26 cellular contexts compared by ENCODE assay signal in the genomic region with DNA sequence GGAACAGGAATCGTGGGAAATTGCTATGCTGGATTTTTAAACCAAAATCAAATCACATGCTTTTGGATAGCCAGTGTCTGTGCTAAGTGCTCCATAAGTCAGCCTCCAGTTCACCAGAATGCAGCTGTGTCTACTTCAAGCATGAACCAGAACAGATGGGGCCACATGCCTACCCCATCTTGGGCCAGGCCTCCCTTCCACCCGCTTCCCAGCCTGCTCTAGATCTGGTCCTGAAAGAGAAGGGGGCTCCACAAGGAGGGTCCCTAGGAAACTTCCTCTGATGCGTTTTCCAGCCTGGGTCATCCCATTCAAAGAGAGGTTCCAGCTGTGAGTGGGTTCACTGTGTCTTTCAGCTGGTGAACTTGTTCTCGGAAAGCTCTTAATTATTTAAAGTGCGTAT.
DNase-seq lines count a peak whose midpoint lies in the region; ATAC-seq and TF ChIP-seq lines count a peak whose summit lies in the region.
"Had no signal": no experiment of that assay in that cellular context is flagged by ENCODE, and none has a peak within 500 bp of the region (broad histone marks: within the 10 kb centered on the region; RNA-seq: fewer than 3 reads in every experiment).

No MANE protein-coding gene starts in this region.

- DNase-seq in right atrium auricular region (ENCODE audit: low spot score) (peak; percentile 23), heart right ventricle (no peak), islet precursor cell (peak; percentile 21), vagina (ENCODE audit: extremely low spot score in 2 of 2) (peak; percentile 16 to 52), mesothelial cell of epicardium (ENCODE audit: low spot score in 2 of 2, unreplicated experiment in 2 of 2) (no peak), SW480 (ENCODE audit: low spot score) (no peak)
- DNase-seq in activated CD4-positive, alpha-beta T cell treated with anti-CD3 and anti-CD28 coated beads for 4 hours: no peak
- DNase-seq: 8988T; ACHN; BE2C; C1 segment of cervical spinal cord; CD4-positive, alpha-beta memory T cell; CD4-positive, CD25-positive, alpha-beta regulatory T cell; CD8-positive, alpha-beta memory T cell; COR-L47; DMS 273 treated with DMSO at 0.1 percent for 48 hours; DMS153; DMS53; DMS79; DND-41; EL; GDM1 had no signal

- H3K4me1 Mint-ChIP-seq in mesothelial cell of epicardium: no peaks in the 10 kb centered on the region

- 88 to 94% methylated on average over 5 of the region's 5 CpGs for WGBS in heart right ventricle, 2 donors

- ATAC-seq in heart right ventricle: no peak
- ATAC-seq: GM12878 had no signal

- H3K4me3 ChIP-seq in right atrium auricular region: no peak overlapping the region
- no peak overlapping the region for H3K4me3 ChIP-seq in heart right ventricle
- no peak overlapping the region for H3K4me3 ChIP-seq in HEK293 (ENCODE audit: low read depth, low read length)
- no peak overlapping the region for H3K4me3 ChIP-seq in vagina
- H3K4me3 ChIP-seq: BLaER1, GM12878 had no signal

- intact Hi-C loops in heart right ventricle (cut with DNase I): loop anchor here in 1 of 10 donors (10.0 kb wide), 1 partner anchor 827 kb away; no protein-coding TSS in a partner anchor
- intact Hi-C loops in vagina (cut with DNase I): no loop called here

- no peaks in the 10 kb centered on the region for H3K27me3 ChIP-seq in right atrium auricular region
- peaks cover 0 to 19% (median 5%) of the 10 kb centered on the region in 7 donors for H3K27me3 ChIP-seq in heart right ventricle
- no peaks in the 10 kb centered on the region for H3K27me3 ChIP-seq in vagina
- H3K27me3 ChIP-seq: BLaER1 had no signal

- no peaks in the 10 kb centered on the region for H3K36me3 ChIP-seq in right atrium auricular region
- H3K36me3 ChIP-seq in heart right ventricle: no peaks in the 10 kb centered on the region
- H3K36me3 ChIP-seq in HEK293 (ENCODE audit: control insufficient read depth in 2 of 2, insufficient read depth in 1 of 2, low read length in 2 of 2): no peaks in the 10 kb centered on the region
- H3K36me3 ChIP-seq in vagina: no peaks in the 10 kb centered on the region
- H3K36me3 ChIP-seq: BE2C, BLaER1 had no signal

- H3K27me3 Mint-ChIP-seq in mesothelial cell of epicardium (ENCODE audit: low read depth): peaks cover 43% of the 10 kb centered on the region
- H3K27me3 Mint-ChIP-seq: CD4-positive, CD25-positive, alpha-beta regulatory T cell had no signal

- POLR2A ChIA-PET in HEK293 (lab: Yijun Ruan, JAX): no interaction called here

- TF ChIP-seq POLR2A in vagina (IDR thresholded peaks at IDR 0.05): no peak

- H3K27ac ChIP-seq in right atrium auricular region (no peak overlapping the region), heart right ventricle (no peak overlapping the region), HEK293 (ENCODE audit: extremely low read depth, low read depth, low read length) (no peak overlapping the region), vagina (no peak overlapping the region)
- H3K27ac ChIP-seq: BLaER1 had no signal

- H3K4me3 Mint-ChIP-seq in mesothelial cell of epicardium: no peak overlapping the region
- H3K4me3 Mint-ChIP-seq: CD14-positive monocyte; CD4-positive, alpha-beta memory T cell; CD4-positive, CD25-positive, alpha-beta regulatory T cell; CD8-positive, alpha-beta memory T cell had no signal

- H3K27ac Mint-ChIP-seq in mesothelial cell of epicardium: no peak overlapping the region
- H3K27ac Mint-ChIP-seq: CD14-positive monocyte; CD4-positive, alpha-beta memory T cell; CD4-positive, CD25-positive, alpha-beta regulatory T cell had no signal

- H3K9me3 ChIP-seq in right atrium auricular region: no peaks in the 10 kb centered on the region
- peaks cover 0 to 3% (median 0%) of the 10 kb centered on the region in 11 donors for H3K9me3 ChIP-seq in heart right ventricle
- H3K9me3 ChIP-seq in HEK293 (ENCODE audit: control insufficient read depth, insufficient read depth, low read depth, low read length): no peaks in the 10 kb centered on the region
- no peaks in the 10 kb centered on the region for H3K9me3 ChIP-seq in vagina
- H3K9me3 ChIP-seq: BE2C had no signal

- H3K4me1 ChIP-seq in right atrium auricular region (no peaks in the 10 kb centered on the region), heart right ventricle (peaks cover 0 to 11% (median 0%) of the 10 kb centered on the region in 9 donors), HEK293 (ENCODE audit: control insufficient read depth, insufficient read depth, low read length) (no peaks in the 10 kb centered on the region), vagina (no peaks in the 10 kb centered on the region)
- H3K4me1 ChIP-seq: BE2C had no signal

- TF ChIP-seq CTCF in right atrium auricular region (IDR thresholded peaks at IDR 0.05) (no peak), heart right ventricle (IDR thresholded peaks at IDR 0.05) (no peak), HEK293 (tag by site-specific recombination; IDR thresholded peaks at IDR 0.05) (no peak), vagina (IDR thresholded peaks at IDR 0.05) (no peak), mesothelial cell of epicardium (IDR thresholded peaks at IDR 0.05; ENCODE audit: unreplicated experiment) (no peak)

- CTCF ChIA-PET in HEK293 (lab: Yijun Ruan, JAX): interaction anchor here (0.7 to 2.5 kb wide), 6 partner anchors 21 to 116 kb away, joined by 3 to 10 read pairs (median 3); no protein-coding TSS in a partner anchor

- H3K36me3 Mint-ChIP-seq in mesothelial cell of epicardium: no peaks in the 10 kb centered on the region
- H3K36me3 Mint-ChIP-seq: CD4-positive, alpha-beta memory T cell; CD8-positive, alpha-beta memory T cell had no signal

- peaks cover 9% of the 10 kb centered on the region for H3K9me3 Mint-ChIP-seq in mesothelial cell of epicardium

TF ChIP-seq in HEK293, 187 proteins besides CTCF, POLR2A, EP300 and RAD21:
- peak; percentile 84 for TF ChIP-seq ZNF791 (tag by site-specific recombination; IDR thresholded peaks at IDR 0.05)
- TF ChIP-seq, protein P1, sequence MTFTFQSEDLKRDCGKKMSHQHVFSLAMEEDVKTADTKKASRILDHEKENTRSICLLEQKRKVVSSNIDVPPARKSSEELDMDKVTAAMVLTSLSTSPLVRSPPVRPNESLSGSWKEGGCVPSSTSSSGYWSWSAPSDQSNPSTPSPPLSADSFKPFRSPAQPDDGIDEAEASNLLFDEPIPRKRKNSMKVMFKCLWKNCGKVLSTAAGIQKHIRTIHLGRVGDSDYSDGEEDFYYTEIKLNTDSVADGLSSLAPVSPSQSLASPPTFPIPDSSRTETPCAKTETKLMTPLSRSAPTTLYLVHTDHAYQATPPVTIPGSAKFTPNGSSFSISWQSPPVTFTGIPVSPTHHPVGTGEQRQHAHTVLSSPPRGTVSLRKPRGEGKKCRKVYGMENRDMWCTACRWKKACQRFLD (tag by site-specific recombination; IDR thresholded peaks at IDR 0.05): no peak
TF ChIP-seq in HEK293: peak in this region for 1.

Comparison
In these comparisons a context has a peak if more than half of its experiments do, and no peak if none do; other contexts are left out.
1. DNase-seq: peak in right atrium auricular region (single experiment), islet precursor cell (single experiment) and vagina (2 of 2); none in heart right ventricle (0 of 2), activated CD4-positive, alpha-beta T cell treated with anti-CD3 and anti-CD28 coated beads for 4 hours (0 of 2), mesothelial cell of epicardium (0 of 2) and SW480 (single experiment).